9 cellular contexts compared by ENCODE assay signal in the genomic region with DNA sequence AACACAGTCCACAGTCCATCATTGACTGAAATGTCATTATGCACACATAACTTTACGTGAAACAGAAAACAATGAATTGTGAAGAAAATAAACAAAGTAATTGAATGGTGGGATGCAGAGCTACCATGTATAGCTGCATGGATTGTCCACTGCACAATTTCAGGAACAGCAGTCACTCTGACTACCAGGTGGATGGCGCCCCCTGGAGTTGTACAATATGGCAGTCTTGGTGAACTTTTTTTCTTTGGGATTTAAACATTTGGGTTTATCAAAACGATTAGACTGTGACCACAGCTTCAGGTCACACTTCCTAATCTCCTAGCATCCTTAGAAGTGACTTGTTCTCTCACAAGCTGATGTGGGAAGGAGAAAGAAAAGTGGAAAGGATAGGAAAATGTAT. TPM values are rescaled to one million over a fixed set of nuclear protein-coding genes. Genes with fewer than 3 reads are reported as not detected.
DNase-seq lines count a peak whose midpoint lies in the region; ATAC-seq, FAIRE-seq and TF ChIP-seq lines count a peak whose summit lies in the region.
"Had no signal": no experiment of that assay in that cellular context is flagged by ENCODE, and none has a peak within 500 bp of the region (broad histone marks: within the 10 kb centered on the region; RNA-seq: fewer than 3 reads in every experiment).

No MANE protein-coding gene starts in this region.

- no peak overlapping the region for H2BK15ac ChIP-seq in mesenchymal stem cell (ENCODE audit: low read depth, poor library complexity, severe bottlenecking)

- H2AFZ ChIP-seq in keratinocyte (ENCODE audit: control insufficient read depth, low read length), result no peak overlapping the region
- H2AFZ ChIP-seq in mesenchymal stem cell (ENCODE audit: low read depth, low read length), result no peak overlapping the region

- no peaks in the 10 kb centered on the region for H3K79me1 ChIP-seq in mesenchymal stem cell (replicated peaks; ENCODE audit: low read length, poor library complexity, severe bottlenecking)

- peak; percentile 23 to 69 (median 42) for TF ChIP-seq CTCF in keratinocyte (optimal IDR thresholded peaks at IDR 0.05 in 1 of 3, IDR thresholded peaks at IDR 0.05 in 1 of 3, conservative IDR thresholded peaks at IDR 0.05 in 1 of 3; ENCODE audit: extremely low read depth in 1 of 3, insufficient read depth in 2 of 3, low read length in 3 of 3)

- dilution Hi-C loops in keratinocyte (cut with MboI; ENCODE audit: extremely low pct_ligation_motif_present, low sequenced_read_pairs), result no loop called here

- no peaks in the 10 kb centered on the region for H3K9me1 ChIP-seq in keratinocyte (ENCODE audit: control insufficient read depth, extremely low read depth, insufficient read depth, low read length)

- H3K9ac ChIP-seq in keratinocyte (ENCODE audit: control insufficient read depth, extremely low read depth, insufficient read depth, low read length) (no peak overlapping the region), mesenchymal stem cell (ENCODE audit: low read length) (no peak overlapping the region)

- H3K4me3 Mint-ChIP-seq in activated naive CD8-positive, alpha-beta T cell treated with anti-CD3 and anti-CD28 coated beads, Interleukin-2, amount 50 U/mL, for 24 hours, result no peak overlapping the region
- H3K4me3 Mint-ChIP-seq: memory B cell had no signal

- H3K4me1 Mint-ChIP-seq in activated naive CD8-positive, alpha-beta T cell treated with anti-CD3 and anti-CD28 coated beads, Interleukin-2, amount 50 U/mL, for 24 hours, result no peaks in the 10 kb centered on the region
- H3K4me1 Mint-ChIP-seq: memory B cell had no signal

- H3K4me2 ChIP-seq in keratinocyte (ENCODE audit: control insufficient read depth, extremely low read depth, insufficient read depth, low read depth, low read length) (no peak overlapping the region), mesenchymal stem cell (ENCODE audit: low read length, poor library complexity, severe bottlenecking) (no peak overlapping the region)

- 95% methylated on average over 1 of the region's 3 CpGs for WGBS in mesenchymal stem cell

- H4K91ac ChIP-seq in mesenchymal stem cell (ENCODE audit: low read length), result no peak overlapping the region

- H3K27ac ChIP-seq in keratinocyte (ENCODE audit: control insufficient read depth, insufficient read depth, low read length) (no peak overlapping the region), substantia nigra (ENCODE audit: low read depth, low read length, poor library complexity, severe bottlenecking) (no peak overlapping the region), mesenchymal stem cell (ENCODE audit: low read length, poor library complexity, severe bottlenecking) (no peak overlapping the region)

- H3K27me3 ChIP-seq in keratinocyte (ENCODE audit: control insufficient read depth, extremely low read depth, insufficient read depth, low read length) (no peaks in the 10 kb centered on the region), mesenchymal stem cell (ENCODE audit: control insufficient read depth in 1 of 2, insufficient read depth in 1 of 2, low read length in 2 of 2) (no peaks in the 10 kb centered on the region)

- no peaks in the 10 kb centered on the region for H3K9me3 ChIP-seq in keratinocyte (ENCODE audit: control insufficient read depth, low read depth, low read length)
- no peaks in the 10 kb centered on the region for H3K9me3 ChIP-seq in mesenchymal stem cell (ENCODE audit: control insufficient read depth, low read length)

- no peak overlapping the region for H3K18ac ChIP-seq in mesenchymal stem cell (ENCODE audit: low read depth in 1 of 2, low read length in 2 of 2)

- H3K9me3 Mint-ChIP-seq in activated naive CD8-positive, alpha-beta T cell treated with anti-CD3 and anti-CD28 coated beads, Interleukin-2, amount 50 U/mL, for 24 hours, result no peaks in the 10 kb centered on the region
- H3K9me3 Mint-ChIP-seq: memory B cell had no signal

- no peak overlapping the region for H2BK5ac ChIP-seq in mesenchymal stem cell (ENCODE audit: low read depth, low read length, poor library complexity, severe bottlenecking)

- H2BK120ac ChIP-seq in mesenchymal stem cell (ENCODE audit: low read depth, low read length), result no peak overlapping the region

- H3K4me1 ChIP-seq in keratinocyte (ENCODE audit: control insufficient read depth, extremely low read depth, insufficient read depth, low read length) (peaks cover 7% of the 10 kb centered on the region), mesenchymal stem cell (ENCODE audit: control insufficient read depth, insufficient read depth, low read depth, low read length) (no peaks in the 10 kb centered on the region)

- no peak overlapping the region for H3K4ac ChIP-seq in mesenchymal stem cell (ENCODE audit: low read depth in 1 of 2, low read length in 2 of 2)

- H2AK5ac ChIP-seq in mesenchymal stem cell (ENCODE audit: low read length, severe bottlenecking), result no peak overlapping the region

- DNase-seq in Daoy (ENCODE audit: low read depth), result peak; percentile 45
- DNase-seq in LHCN-M2 (ENCODE audit: low read depth), result peak; percentile 40
- peak; percentile 51 for DNase-seq in activated naive CD8-positive, alpha-beta T cell treated with anti-CD3 and anti-CD28 coated beads, Interleukin-2, amount 50 U/mL, for 24 hours
- DNase-seq in keratinocyte (ENCODE audit: low read depth, low spot score), result no peak
- DNase-seq in substantia nigra (lab: John Stamatoyannopoulos, UW), result peak in 33 of 49 donors; percentile 1 to 56 (median 20)
- DNase-seq in effector CD4-positive, alpha-beta T cell, result no peak
- DNase-seq in mesenchymal stem cell, result no peak

- no peaks in the 10 kb centered on the region for H3K27me3 Mint-ChIP-seq in activated naive CD8-positive, alpha-beta T cell treated with anti-CD3 and anti-CD28 coated beads, Interleukin-2, amount 50 U/mL, for 24 hours
- H3K27me3 Mint-ChIP-seq: memory B cell had no signal

- H3K79me2 ChIP-seq in keratinocyte (ENCODE audit: control insufficient read depth, insufficient read depth, low read length), result no peaks in the 10 kb centered on the region

- no peaks in the 10 kb centered on the region for H4K20me1 ChIP-seq in keratinocyte (ENCODE audit: control insufficient read depth, extremely low read depth, insufficient read depth, low read length)

- no peaks in the 10 kb centered on the region for H3K36me3 Mint-ChIP-seq in activated naive CD8-positive, alpha-beta T cell treated with anti-CD3 and anti-CD28 coated beads, Interleukin-2, amount 50 U/mL, for 24 hours (ENCODE audit: low read depth)
- H3K36me3 Mint-ChIP-seq: memory B cell had no signal

- no peak overlapping the region for H2BK12ac ChIP-seq in mesenchymal stem cell (ENCODE audit: low read length in 2 of 2)

- no peak overlapping the region for H3K27ac Mint-ChIP-seq in activated naive CD8-positive, alpha-beta T cell treated with anti-CD3 and anti-CD28 coated beads, Interleukin-2, amount 50 U/mL, for 24 hours
- H3K27ac Mint-ChIP-seq: memory B cell had no signal

- ATAC-seq in activated naive CD8-positive, alpha-beta T cell treated with anti-CD3 and anti-CD28 coated beads, Interleukin-2, amount 50 U/mL, for 24 hours, result no peak
- no peak for ATAC-seq in GM21528 (IDR thresholded peaks at IDR 0.05; ENCODE audit: low FRiP score, unreplicated experiment)

- no peak for FAIRE-seq in keratinocyte (lab: Jason Lieb, UNC)

- H4K8ac ChIP-seq in mesenchymal stem cell (ENCODE audit: low read length), result no peak overlapping the region

- H3K23ac ChIP-seq in mesenchymal stem cell (ENCODE audit: low read length in 2 of 2), result no peak overlapping the region

- H3K4me3 ChIP-seq in keratinocyte (ENCODE audit: control insufficient read depth in 2 of 3, extremely low read depth in 1 of 3, insufficient read depth in 2 of 3, low read depth in 1 of 3, low read length in 3 of 3) (no peak overlapping the region), mesenchymal stem cell (ENCODE audit: insufficient read depth in 1 of 2, low read depth in 1 of 2, low read length in 2 of 2) (no peak overlapping the region)

- H3K14ac ChIP-seq in mesenchymal stem cell (ENCODE audit: low read length in 2 of 2), result no peak overlapping the region

- no peaks in the 10 kb centered on the region for H3K36me3 ChIP-seq in keratinocyte (ENCODE audit: control insufficient read depth in 2 of 2, extremely low read depth in 1 of 2, insufficient read depth in 2 of 2, low read length in 2 of 2)
- H3K36me3 ChIP-seq in mesenchymal stem cell (ENCODE audit: control insufficient read depth in 1 of 2, insufficient read depth in 2 of 2, low read depth in 1 of 2, low read length in 2 of 2), result no peaks in the 10 kb centered on the region

RNA-seq across cellular contexts. Expression of gene TCF12, which starts 48.9 kb away (rescaled TPM):
- total RNA-seq in Daoy (2014; rRNA removed; shearing (Covaris generic)), result 44.4 and 200 TPM in 2 replicates
- 108 and 111 TPM in 2 replicates for total RNA-seq in LHCN-M2 (2014; rRNA removed)
- polyA plus RNA-seq in LHCN-M2 (2012), result 19.7 TPM
- polyA plus RNA-seq in keratinocyte, result 43.3 to 64.2 TPM (median 48.3 TPM) in 3 replicates
- 45.5 TPM for polyA plus RNA-seq in keratinocyte (2011; ENCODE audit: low read depth)
- polyA plus RNA-seq in keratinocyte (2011; cell fraction: cytosol; rRNA removed), result 33.9 and 63.2 TPM in 2 replicates
- 40.4 and 42.5 TPM in 2 replicates for polyA plus RNA-seq in keratinocyte (2011; cell fraction: nucleus; rRNA removed)
- polyA plus RNA-seq in keratinocyte (2012; ENCODE audit: low replicate concordance), result 13.8 and 27.6 TPM in 2 replicates
- polyA minus RNA-seq in keratinocyte, result 66.2 to 137 TPM (median 103 TPM) in 3 replicates
- 25.9 TPM for polyA minus RNA-seq in keratinocyte (2011; cell fraction: cytosol; rRNA and poly(A)+ RNA removed)
- 43.2 and 105 TPM in 2 replicates for polyA minus RNA-seq in keratinocyte (2011; cell fraction: nucleus; rRNA and poly(A)+ RNA removed)
- 43.3 TPM for polyA plus RNA-seq in mesenchymal stem cell (2013, experiment 1 of 2)
- polyA plus RNA-seq in mesenchymal stem cell (2013, experiment 2 of 2), result 41.8 TPM

Comparison
In these comparisons a context has a peak if more than half of its experiments do, and no peak if none do; other contexts are left out.
1. DNase-seq: peak in Daoy (single experiment), LHCN-M2 (single experiment), activated naive CD8-positive, alpha-beta T cell treated with anti-CD3 and anti-CD28 coated beads, Interleukin-2, amount 50 U/mL, for 24 hours (single experiment) and substantia nigra (33 of 49); none in keratinocyte (single experiment), effector CD4-positive, alpha-beta T cell (single experiment) and mesenchymal stem cell (single experiment).